In the genomic region with DNA sequence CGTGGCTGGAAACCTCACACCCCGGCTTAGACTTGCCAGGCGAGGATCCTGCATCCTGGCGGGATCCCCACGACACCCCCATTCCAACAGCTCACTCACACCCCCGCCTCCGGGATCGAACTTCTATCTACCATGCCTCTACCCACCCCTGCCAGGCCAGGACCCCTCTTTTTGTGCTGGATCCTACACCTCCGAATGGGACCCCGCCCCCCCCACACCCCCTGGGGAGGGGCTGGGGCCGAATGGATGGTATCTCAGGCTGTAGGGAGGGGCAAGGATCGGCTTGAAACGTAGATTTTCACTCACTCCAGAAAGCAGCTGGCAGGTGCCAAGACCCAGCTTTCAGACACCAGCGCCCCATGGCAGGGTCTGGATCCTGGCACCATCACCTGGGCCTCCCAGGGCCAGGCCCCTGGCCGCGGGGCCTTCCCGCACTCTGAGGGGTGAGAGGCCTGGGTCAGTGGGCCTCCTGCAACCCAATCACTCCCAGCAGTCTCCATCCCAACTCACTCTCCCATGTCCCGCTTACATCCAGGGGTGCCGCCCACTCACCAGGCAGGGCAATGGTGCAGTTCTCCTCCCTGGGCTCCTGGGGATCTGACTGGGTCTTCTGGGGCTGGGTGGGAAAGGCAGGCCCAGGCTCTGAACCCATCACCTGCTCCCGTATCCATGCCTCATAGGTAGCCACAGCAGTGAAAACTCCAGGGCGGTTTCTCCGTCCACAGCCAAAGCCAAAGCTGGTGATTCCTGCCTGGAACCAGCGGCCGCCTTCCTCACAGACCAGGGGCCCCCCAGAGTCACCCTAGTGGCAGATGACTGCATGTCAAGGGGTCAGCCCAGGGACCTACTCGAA, we compare ENCODE assay signal across 8 cellular contexts. TPM values are rescaled to one million over a fixed set of nuclear protein-coding genes. Genes with fewer than 3 reads are reported as not detected.
DNase-seq lines count a peak whose midpoint lies in the region; TF ChIP-seq lines count a peak whose summit lies in the region.

No MANE protein-coding gene starts in this region.

- peak overlapping the region; percentile 44 to 64 for H3K27ac ChIP-seq in ascending aorta
- no peak overlapping the region for H3K27ac ChIP-seq in mesendoderm (ENCODE audit: low read depth, low read length)
- peak overlapping the region; percentile 81 to 90 (median 88) for H3K27ac ChIP-seq in transverse colon

- no peaks in the 10 kb centered on the region for H3K79me2 ChIP-seq in mesendoderm (ENCODE audit: control insufficient read depth, insufficient read depth, low read length)

- intact Hi-C loops in activated naive CD4-positive, alpha-beta T cell treated with anti-CD3 and anti-CD28 coated beads for 36 hours (cut with micrococcal nuclease), result loop anchor here (2.0 kb wide), 1 partner anchor 36 kb away; no protein-coding TSS in a partner anchor
- intact Hi-C loops in ascending aorta (cut with DNase I) (loop anchor here (1.0 to 5.0 kb wide), 3 partner anchors 34 to 729 kb away; partner anchors contain the start of genes BCKDK, HSD3B7 and ZNF267), transverse colon (cut with DNase I; ENCODE audit: low total_unique reads) (loop anchor here (5.0 kb wide), 1 partner anchor 156 kb away; the partner anchor contains the start of gene HSD3B7)

- no peaks in the 10 kb centered on the region for H3K27me3 Mint-ChIP-seq in activated naive CD4-positive, alpha-beta T cell treated with anti-CD3 and anti-CD28 coated beads for 36 hours (ENCODE audit: low read depth)

- peaks cover 12% of the 10 kb centered on the region for H3K4me1 Mint-ChIP-seq in activated naive CD4-positive, alpha-beta T cell treated with anti-CD3 and anti-CD28 coated beads for 36 hours (ENCODE audit: low read depth)

- H2BK15ac ChIP-seq in mesendoderm (replicated peaks; ENCODE audit: low read depth), result no peak overlapping the region

- H4K5ac ChIP-seq in mesendoderm (ENCODE audit: low read length), result no peak overlapping the region

- no peak for TF ChIP-seq EP300 in transverse colon (IDR thresholded peaks at IDR 0.05; ENCODE audit: low read depth)

- H3K27me3 ChIP-seq in ascending aorta (no peaks in the 10 kb centered on the region), mesendoderm (ENCODE audit: insufficient read depth, low read length, poor library complexity) (peaks cover 3% of the 10 kb centered on the region), transverse colon (peaks cover 14% of the 10 kb centered on the region)

- no peak overlapping the region for H3K4me2 ChIP-seq in mesendoderm (ENCODE audit: low read length)

- H3K36me3 ChIP-seq in ascending aorta, result no peaks in the 10 kb centered on the region
- H3K36me3 ChIP-seq in mesendoderm (ENCODE audit: control insufficient read depth, insufficient read depth, low read length), result no peaks in the 10 kb centered on the region
- H3K36me3 ChIP-seq in transverse colon, result no peaks in the 10 kb centered on the region

- H3K56ac ChIP-seq in mesendoderm (ENCODE audit: low read length), result peak overlapping the region; percentile 93

- H3K36me3 Mint-ChIP-seq in activated naive CD4-positive, alpha-beta T cell treated with anti-CD3 and anti-CD28 coated beads for 36 hours (ENCODE audit: low read depth), result no peaks in the 10 kb centered on the region

- no CpG with 5 or more reads among the region's 25 CpGs for WGBS in mesendoderm (ENCODE audit: extremely low coverage, insufficient coverage, low lambda C conversion rate)
- 74% methylated on average over 24 of the region's 25 CpGs; no CpG with 5 or more reads in 1 of the 2 donors for WGBS in transverse colon (ENCODE audit: low coverage in 1 of 2), 2 donors

- peak overlapping the region; percentile 57 for H3K4me3 Mint-ChIP-seq in activated naive CD4-positive, alpha-beta T cell treated with anti-CD3 and anti-CD28 coated beads for 36 hours

- no peak overlapping the region for H3K4ac ChIP-seq in mesendoderm (ENCODE audit: low read depth, low read length)

- CTCF ChIA-PET in activated naive CD4-positive, alpha-beta T cell treated with anti-CD3 and anti-CD28 coated beads for 36 hours (lab: Charles Lee), result interaction anchor here (0.6 to 3.1 kb wide), 21 partner anchors 10 to 159 kb away, joined by 3 to 29 read pairs (median 4); partner anchors contain the start of genes BCKDK, HSD3B7, KAT8 and PYCARD

- H3K9me3 Mint-ChIP-seq in activated naive CD4-positive, alpha-beta T cell treated with anti-CD3 and anti-CD28 coated beads for 36 hours, result no peaks in the 10 kb centered on the region

- DNase-seq in activated naive CD4-positive, alpha-beta T cell treated with anti-CD3 and anti-CD28 coated beads for 36 hours, result no peak
- no peak for DNase-seq in activated naive CD4-positive, alpha-beta T cell treated with Interleukin-2 at 50 U/mL for 16 hours
- DNase-seq in ascending aorta (ENCODE audit: low spot score in 2 of 2) (no peak), mesendoderm (no peak), transverse colon (no peak), GM19240 (ENCODE audit: insufficient read length, low spot score) (no peak), COLO668 (lab: John Stamatoyannopoulos, UW; ENCODE audit: unreplicated experiment) (no peak)
- no peak for DNase-seq in stimulated activated naive CD4-positive, alpha-beta T cell (lab: John Stamatoyannopoulos, UW)

- in situ Hi-C loops in transverse colon (cut with MboI; ENCODE audit: low pct_ligation_motif_present in 1 of 4, low pct_unique_long_range_greater_than_20kb in 1 of 4, low sequenced_read_pairs in 3 of 4), result no loop called here

- H3K18ac ChIP-seq in mesendoderm (ENCODE audit: low read length), result no peak overlapping the region

- H3K79me1 ChIP-seq in mesendoderm (ENCODE audit: low read length), result no peaks in the 10 kb centered on the region

- no peak overlapping the region for H2BK5ac ChIP-seq in mesendoderm (ENCODE audit: low read length)

- peak overlapping the region; percentile 80 for H3K9ac ChIP-seq in mesendoderm (ENCODE audit: low read length)

- peak overlapping the region; percentile 46 for H3K27ac Mint-ChIP-seq in activated naive CD4-positive, alpha-beta T cell treated with anti-CD3 and anti-CD28 coated beads for 36 hours

- no peak overlapping the region for H4K8ac ChIP-seq in mesendoderm (ENCODE audit: low read depth, low read length)

- no peak for TF ChIP-seq POLR2A in transverse colon (IDR thresholded peaks at IDR 0.05)

- peak overlapping the region; percentile 59 to 73 for H3K4me3 ChIP-seq in ascending aorta
- no peak overlapping the region for H3K4me3 ChIP-seq in mesendoderm (ENCODE audit: low read length)
- H3K4me3 ChIP-seq in transverse colon, result peak overlapping the region in 3 of 4 donors; percentile 42 to 49 (median 45)

- H3K9me3 ChIP-seq in ascending aorta (no peaks in the 10 kb centered on the region), transverse colon (no peaks in the 10 kb centered on the region)

- H2AK5ac ChIP-seq in mesendoderm (ENCODE audit: low read length), result no peak overlapping the region

- no peak overlapping the region for H3K23ac ChIP-seq in mesendoderm (ENCODE audit: low read length)

- no peak overlapping the region for H2BK120ac ChIP-seq in mesendoderm (ENCODE audit: low read depth, low read length)

- H3K4me1 ChIP-seq in ascending aorta (peaks cover 6 to 20% of the 10 kb centered on the region in 2 donors), mesendoderm (ENCODE audit: control insufficient read depth, low read depth, low read length) (peaks cover 13% of the 10 kb centered on the region), transverse colon (peaks cover 9 to 38% (median 30%) of the 10 kb centered on the region in 4 donors)

- TF ChIP-seq CTCF in ascending aorta (IDR thresholded peaks at IDR 0.05) (no peak), transverse colon (IDR thresholded peaks at IDR 0.05) (no peak)

RNA-seq across cellular contexts. Expression of gene PRSS36, which starts 6.6 kb away (rescaled TPM):
- total RNA-seq in activated naive CD4-positive, alpha-beta T cell treated with anti-CD3 and anti-CD28 coated beads for 36 hours, result under 1 TPM; 0.93 to 0.99 TPM
- total RNA-seq in ascending aorta, result 1.4 TPM
- 0.39 TPM for polyA plus RNA-seq in mesendoderm (2013, experiment 1 of 2)
- 0.32 TPM for polyA plus RNA-seq in mesendoderm (2013, experiment 2 of 2)
- total RNA-seq in transverse colon, result 10 to 100 TPM in 1 of 4 donors, 1 to 10 TPM in 2, not detected in 1; 8.1 to 42.3 (median 9.8) TPM

RNA-seq across cellular contexts. Expression of gene PRSS8, which starts 7.7 kb away (rescaled TPM):
- not detected for total RNA-seq in activated naive CD4-positive, alpha-beta T cell treated with anti-CD3 and anti-CD28 coated beads for 36 hours
- total RNA-seq in ascending aorta (not detected), transverse colon (100 to 1,000 TPM; 101 to 510 (median 372) TPM)
- 64.9 TPM for polyA plus RNA-seq in mesendoderm (2013, experiment 1 of 2)
- 65.6 TPM for polyA plus RNA-seq in mesendoderm (2013, experiment 2 of 2)

RNA-seq across cellular contexts. Expression of gene KAT8, which starts 25.8 kb away (rescaled TPM):
- total RNA-seq in activated naive CD4-positive, alpha-beta T cell treated with anti-CD3 and anti-CD28 coated beads for 36 hours, result 10 to 100 TPM; 58.1 to 64.5 TPM
- total RNA-seq in ascending aorta (113 TPM), transverse colon (10 to 100 TPM; 61.0 to 93.5 (median 62.1) TPM)
- polyA plus RNA-seq in mesendoderm (2013, experiment 1 of 2), result 33.3 TPM
- polyA plus RNA-seq in mesendoderm (2013, experiment 2 of 2), result 35.2 TPM

RNA-seq across cellular contexts. Expression of gene BCKDK, which starts 35.1 kb away (rescaled TPM):
- total RNA-seq in activated naive CD4-positive, alpha-beta T cell treated with anti-CD3 and anti-CD28 coated beads for 36 hours, result 10 to 100 TPM; 21.3 to 23.1 TPM
- total RNA-seq in ascending aorta, result 85.8 TPM
- 38.4 TPM for polyA plus RNA-seq in mesendoderm (2013, experiment 1 of 2)
- polyA plus RNA-seq in mesendoderm (2013, experiment 2 of 2), result 38.4 TPM
- 10 to 100 TPM; 46.8 to 56.5 (median 51.3) TPM for total RNA-seq in transverse colon

RNA-seq across cellular contexts. Expression of gene FUS, which starts 36.7 kb away (rescaled TPM):
- total RNA-seq in activated naive CD4-positive, alpha-beta T cell treated with anti-CD3 and anti-CD28 coated beads for 36 hours, result 100 to 1,000 TPM; 424 to 435 TPM
- total RNA-seq in ascending aorta, result 166 TPM
- polyA plus RNA-seq in mesendoderm (2013, experiment 1 of 2), result 1,268 TPM
- 1,201 TPM for polyA plus RNA-seq in mesendoderm (2013, experiment 2 of 2)
- total RNA-seq in transverse colon, result 100 to 1,000 TPM in 1 of 4 donors, 10 to 100 TPM in 3; 43.6 to 116 (median 59.0) TPM

Comparison
In these comparisons a context has a peak if more than half of its experiments do, and no peak if none do; other contexts are left out.
1. RNA of gene PRSS8, which starts 7.7 kb away (total RNA-seq): 101 to 510 TPM in transverse colon; not detected in activated naive CD4-positive, alpha-beta T cell treated with anti-CD3 and anti-CD28 coated beads for 36 hours and not detected in ascending aorta (single experiment); every median in the first group is over 100 times any median in the second.